Comparison of ENCODE assay signal across 8 cellular contexts in genomic region chr1:39960461-39960958, GRCh38.
DNase-seq lines count a peak whose midpoint lies in the region; ATAC-seq lines count a peak whose summit lies in the region.

No MANE protein-coding gene starts in this region.

- H3K36me3 Mint-ChIP-seq in T-helper 1 cell treated with Interleukin-12 subunit alpha and Interleukin-12 subunit beta and Interleukin-4 antibody, amounts not matched to agents 30 μg/mL and 1 μg/mL, for 36 hours (ENCODE audit: low read depth): no peaks in the 10 kb centered on the region

- H3K27ac Mint-ChIP-seq in T-helper 1 cell treated with Interleukin-12 subunit alpha and Interleukin-12 subunit beta and Interleukin-4 antibody, amounts not matched to agents 30 μg/mL and 1 μg/mL, for 36 hours: peak overlapping the region; percentile 84

- H3K9me3 Mint-ChIP-seq in T-helper 1 cell treated with Interleukin-12 subunit alpha and Interleukin-12 subunit beta and Interleukin-4 antibody, amounts not matched to agents 30 μg/mL and 1 μg/mL, for 36 hours: no peaks in the 10 kb centered on the region

- H3K4me1 Mint-ChIP-seq in T-helper 1 cell treated with Interleukin-12 subunit alpha and Interleukin-12 subunit beta and Interleukin-4 antibody, amounts not matched to agents 30 μg/mL and 1 μg/mL, for 36 hours (ENCODE audit: low read depth): peaks cover 19% of the 10 kb centered on the region

- ATAC-seq in GM19395 (IDR thresholded peaks at IDR 0.05; ENCODE audit: unreplicated experiment) (peak; percentile 73), GM18858 (IDR thresholded peaks at IDR 0.05; ENCODE audit: unreplicated experiment) (no peak), GM21576 (IDR thresholded peaks at IDR 0.05; ENCODE audit: unreplicated experiment) (no peak), HG02970 (IDR thresholded peaks at IDR 0.05; ENCODE audit: low FRiP score, unreplicated experiment) (no peak)

- DNase-seq in DMS153 treated with DMSO at 0.1 percent for 48 hours (lab: John Stamatoyannopoulos, UW; ENCODE audit: unreplicated experiment): peak; percentile 100
- DNase-seq in NCI-H1092 (lab: John Stamatoyannopoulos, UW): peak; percentile 100
- peak; percentile 59 for DNase-seq in iPS-NIHi11 (ENCODE audit: low spot score)

- no peak overlapping the region for H3K4me3 Mint-ChIP-seq in T-helper 1 cell treated with Interleukin-12 subunit alpha and Interleukin-12 subunit beta and Interleukin-4 antibody, amounts not matched to agents 30 μg/mL and 1 μg/mL, for 36 hours

- H3K27me3 Mint-ChIP-seq in T-helper 1 cell treated with Interleukin-12 subunit alpha and Interleukin-12 subunit beta and Interleukin-4 antibody, amounts not matched to agents 30 μg/mL and 1 μg/mL, for 36 hours (ENCODE audit: low read depth): no peaks in the 10 kb centered on the region
